In the genomic region with DNA sequence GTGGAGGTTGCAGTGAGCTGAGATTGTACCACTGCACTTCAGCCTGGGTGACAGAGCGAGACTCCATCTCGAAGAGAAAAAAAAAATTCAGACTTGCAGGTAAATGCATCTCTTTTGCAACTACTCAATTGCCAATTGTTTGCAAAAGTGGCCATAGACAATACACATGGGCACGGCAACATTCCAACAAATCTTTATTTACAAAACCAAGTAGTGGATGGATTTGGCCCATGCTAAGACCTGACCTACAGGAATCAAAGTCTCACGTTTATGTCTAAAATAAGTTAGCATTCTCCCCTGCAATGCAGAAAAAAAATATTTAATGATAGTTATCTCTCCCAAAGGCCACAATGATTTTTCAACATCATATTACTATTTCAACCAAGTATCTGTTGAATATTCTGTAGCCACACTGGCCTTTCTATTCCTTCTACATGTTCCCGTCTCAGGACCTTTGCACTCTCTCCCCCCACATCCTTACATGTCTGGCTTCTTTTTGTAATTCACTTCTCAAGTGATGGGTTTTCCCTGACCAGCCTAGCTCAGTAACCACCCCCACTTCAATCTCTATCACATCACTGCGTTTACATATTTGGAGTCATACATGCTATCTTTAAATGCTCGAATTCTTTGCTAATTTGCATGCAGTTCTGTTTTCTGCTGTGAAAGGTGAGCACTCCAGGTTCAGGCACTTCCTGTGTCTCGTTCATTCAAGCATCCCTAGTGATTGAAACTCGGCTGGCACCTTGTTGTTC, we compare ENCODE assay signal across 8 cellular contexts.
DNase-seq lines count a peak whose midpoint lies in the region; ATAC-seq and TF ChIP-seq lines count a peak whose summit lies in the region.

No MANE protein-coding gene starts in this region.

- H3K9me3 ChIP-seq in DOHH2 (ENCODE audit: control insufficient read depth, insufficient read depth, low read length), result no peaks in the 10 kb centered on the region

- H3K4me3 ChIP-seq in DOHH2 (ENCODE audit: low read length), result peak overlapping the region; percentile 64

- no peaks in the 10 kb centered on the region for H4K20me1 ChIP-seq in DOHH2 (ENCODE audit: control insufficient read depth, insufficient read depth, low read depth, low read length)

- H3K9me2 ChIP-seq in DOHH2 (replicated peaks; ENCODE audit: control insufficient read depth, low read length), result no peaks in the 10 kb centered on the region

- DNase-seq in central memory CD8-positive, alpha-beta T cell (ENCODE audit: low spot score in 2 of 2), result no peak
- DNase-seq in NCI-H748 (lab: John Stamatoyannopoulos, UW; ENCODE audit: unreplicated experiment) (no peak), activated gamma-delta T cell treated with Interleukin-2 at 50 U/mL for 16 hours (no peak), NCI-H146 treated with DMSO at 0.1 percent for 48 hours (lab: John Stamatoyannopoulos, UW; ENCODE audit: unreplicated experiment) (no peak), Ammon's horn (ENCODE audit: low spot score) (no peak)

- no peak for TF ChIP-seq CTCF in DOHH2 (IDR thresholded peaks at IDR 0.05; ENCODE audit: low read depth, low read length, poor library complexity, severe bottlenecking)

- peak overlapping the region; percentile 94 for H3K27ac ChIP-seq in DOHH2 (ENCODE audit: low read depth, low read length)

- H3K27ac Mint-ChIP-seq in central memory CD8-positive, alpha-beta T cell (ENCODE audit: low read depth), result peak overlapping the region; percentile 97

- peaks cover 39% of the 10 kb centered on the region for H3F3A ChIP-seq in DOHH2 (ENCODE audit: control insufficient read depth, insufficient read depth)

- H3K4me3 Mint-ChIP-seq in central memory CD8-positive, alpha-beta T cell, result peak overlapping the region; percentile 27

- no peaks in the 10 kb centered on the region for H3K27me3 ChIP-seq in DOHH2 (ENCODE audit: control insufficient read depth, low read length)

- H3K9me3 Mint-ChIP-seq in central memory CD8-positive, alpha-beta T cell, result no peaks in the 10 kb centered on the region

- peaks cover 72% of the 10 kb centered on the region for H3K4me1 Mint-ChIP-seq in central memory CD8-positive, alpha-beta T cell

- H3K36me3 ChIP-seq in DOHH2 (ENCODE audit: control insufficient read depth, low read length), result peaks cover 50% of the 10 kb centered on the region

- peaks cover 96% of the 10 kb centered on the region for H3K4me1 ChIP-seq in DOHH2 (ENCODE audit: control insufficient read depth, low read length)

- peaks cover 85% of the 10 kb centered on the region for H3K79me2 ChIP-seq in DOHH2 (ENCODE audit: control insufficient read depth, low read length)

- ATAC-seq in GM19455 (IDR thresholded peaks at IDR 0.05; ENCODE audit: unreplicated experiment) (peak; percentile 49), HG03175 (IDR thresholded peaks at IDR 0.05; ENCODE audit: unreplicated experiment) (peak; percentile 61)
- peak; percentile 61 for ATAC-seq in central memory CD8-positive, alpha-beta T cell (replicated peaks; ENCODE audit: extremely low read depth, poor library complexity, severe bottlenecking)

- H3K27me3 Mint-ChIP-seq in central memory CD8-positive, alpha-beta T cell, result no peaks in the 10 kb centered on the region

- H3K36me3 Mint-ChIP-seq in central memory CD8-positive, alpha-beta T cell (ENCODE audit: insufficient read depth), result peaks cover 41% of the 10 kb centered on the region

- H3K4me2 ChIP-seq in DOHH2 (ENCODE audit: low read length), result peak overlapping the region; percentile 78
